ENCODE assay signal across 16 cellular contexts in the genomic region with DNA sequence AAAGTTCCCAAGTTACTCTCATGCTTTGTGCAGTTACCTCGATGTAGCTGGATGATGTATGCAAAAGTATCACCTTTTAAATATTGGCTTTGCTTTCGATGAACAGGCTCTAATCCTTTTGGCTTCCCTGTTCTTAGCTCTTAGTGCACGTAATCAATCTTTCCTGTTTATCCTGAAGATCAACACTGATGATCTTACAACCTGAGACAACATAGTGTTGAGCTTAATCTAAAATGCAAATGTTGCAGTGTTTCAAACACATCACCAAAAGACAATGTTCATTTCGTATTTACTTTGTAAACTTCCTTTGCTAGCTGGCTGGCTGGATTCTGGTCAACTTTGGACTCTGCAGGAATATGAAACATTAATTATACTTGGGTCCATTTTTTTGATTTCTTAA.
A peak's percentile ranks its signal among the peaks of the same experiment; 100 is the strongest.
DNase-seq lines count a peak whose midpoint lies in the region; ATAC-seq, FAIRE-seq and TF ChIP-seq lines count a peak whose summit lies in the region.
"Had no signal": no experiment of that assay in that cellular context is flagged by ENCODE, and none has a peak within 500 bp of the region (broad histone marks: within the 10 kb centered on the region; RNA-seq: fewer than 3 reads in every experiment).

No MANE protein-coding gene starts in this region.

- no peak for ATAC-seq in activated CD8-positive, alpha-beta T cell treated with anti-CD3 and anti-CD28 coated beads for 36 hours
- no peak for ATAC-seq in activated CD8-positive, alpha-beta T cell treated with anti-CD3 and anti-CD28 coated beads, Interleukin-2, amount 10 ng/mL, durations not matched to agents 7 days and 5 days
- ATAC-seq: GM12878, GM23338 had no signal

- H3K4me3 Mint-ChIP-seq in activated CD8-positive, alpha-beta T cell treated with anti-CD3 and anti-CD28 coated beads for 36 hours: no peak overlapping the region
- no peak overlapping the region for H3K4me3 Mint-ChIP-seq in activated CD8-positive, alpha-beta T cell treated with anti-CD3 and anti-CD28 coated beads, Interleukin-2, amount 10 ng/mL, durations not matched to agents 7 days and 5 days
- no peak overlapping the region for H3K4me3 Mint-ChIP-seq in nephron progenitor cell
- H3K4me3 Mint-ChIP-seq: CD14-positive monocyte, GM23338, IgD-negative memory B cell had no signal

- POLR2A ChIA-PET in activated CD8-positive, alpha-beta T cell treated with anti-CD3 and anti-CD28 coated beads for 36 hours (lab: Charles Lee): interaction anchor here (2.4 kb wide), 1 partner anchor 12 kb away, joined by 10 read pairs; no protein-coding TSS in a partner anchor
- POLR2A ChIA-PET in activated CD8-positive, alpha-beta T cell treated with anti-CD3 and anti-CD28 coated beads, Interleukin-2, amount 10 ng/mL, durations not matched to agents 7 days and 5 days (lab: Charles Lee): no interaction called here

- peaks cover 57% of the 10 kb centered on the region for H3K4me1 Mint-ChIP-seq in activated CD8-positive, alpha-beta T cell treated with anti-CD3 and anti-CD28 coated beads for 36 hours (ENCODE audit: low read depth)
- H3K4me1 Mint-ChIP-seq in activated CD8-positive, alpha-beta T cell treated with anti-CD3 and anti-CD28 coated beads, Interleukin-2, amount 10 ng/mL, durations not matched to agents 7 days and 5 days (ENCODE audit: low read depth): peaks cover 29% of the 10 kb centered on the region
- H3K4me1 Mint-ChIP-seq in nephron progenitor cell: peaks cover 14% of the 10 kb centered on the region
- H3K4me1 Mint-ChIP-seq: CD14-positive monocyte, IgD-negative memory B cell had no signal

- FAIRE-seq in D721Med (lab: Jason Lieb, UNC): peak; percentile 60
- FAIRE-seq: GM12878, GM18507 had no signal

- H3K27ac ChIP-seq in VCaP: peak overlapping the region; percentile 36
- H3K27ac ChIP-seq: 22Rv1 had no signal

- CTCF ChIA-PET in activated CD8-positive, alpha-beta T cell treated with anti-CD3 and anti-CD28 coated beads for 36 hours (lab: Charles Lee): interaction anchor here (1.2 kb wide), 1 partner anchor 86 kb away, joined by 4 read pairs; no protein-coding TSS in a partner anchor
- CTCF ChIA-PET in activated CD8-positive, alpha-beta T cell treated with anti-CD3 and anti-CD28 coated beads, Interleukin-2, amount 10 ng/mL, durations not matched to agents 7 days and 5 days (lab: Charles Lee): no interaction called here

- no peak for DNase-seq in activated CD8-positive, alpha-beta T cell treated with anti-CD3 and anti-CD28 coated beads for 36 hours
- no peak for DNase-seq in activated CD8-positive, alpha-beta T cell treated with anti-CD3 and anti-CD28 coated beads, Interleukin-2, amount 10 ng/mL, durations not matched to agents 7 days and 5 days
- DNase-seq in D721Med (ENCODE audit: insufficient read length, low spot score) (no peak), nephron progenitor cell (no peak), UCSD-AML1 (lab: John Stamatoyannopoulos, UW; ENCODE audit: unreplicated experiment) (no peak), GM19238 (ENCODE audit: insufficient read length, low spot score) (no peak)
- DNase-seq: DMS 273 treated with DMSO at 0.1 percent for 48 hours, DMS79, H7 had no signal

- no peak for TF ChIP-seq CTCF in activated CD8-positive, alpha-beta T cell treated with anti-CD3 and anti-CD28 coated beads for 36 hours (IDR thresholded peaks at IDR 0.05)
- TF ChIP-seq CTCF in D721Med (IDR thresholded peaks at IDR 0.05; ENCODE audit: insufficient read depth, missing control alignments): no peak
- TF ChIP-seq CTCF in VCaP (conservative IDR thresholded peaks at IDR 0.05): no peak
- TF ChIP-seq CTCF in nephron progenitor cell (IDR thresholded peaks at IDR 0.05): no peak

- H3K27me3 Mint-ChIP-seq in activated CD8-positive, alpha-beta T cell treated with anti-CD3 and anti-CD28 coated beads for 36 hours: no peaks in the 10 kb centered on the region
- no peaks in the 10 kb centered on the region for H3K27me3 Mint-ChIP-seq in activated CD8-positive, alpha-beta T cell treated with anti-CD3 and anti-CD28 coated beads, Interleukin-2, amount 10 ng/mL, durations not matched to agents 7 days and 5 days (ENCODE audit: low read depth)
- H3K27me3 Mint-ChIP-seq in nephron progenitor cell (ENCODE audit: low read depth, poor library complexity): no peaks in the 10 kb centered on the region
- H3K27me3 Mint-ChIP-seq: IgD-negative memory B cell had no signal

- peaks cover 50% of the 10 kb centered on the region for H3K36me3 Mint-ChIP-seq in activated CD8-positive, alpha-beta T cell treated with anti-CD3 and anti-CD28 coated beads for 36 hours (ENCODE audit: low read depth)
- peaks cover 70% of the 10 kb centered on the region for H3K36me3 Mint-ChIP-seq in activated CD8-positive, alpha-beta T cell treated with anti-CD3 and anti-CD28 coated beads, Interleukin-2, amount 10 ng/mL, durations not matched to agents 7 days and 5 days (ENCODE audit: low read depth)
- H3K36me3 Mint-ChIP-seq in nephron progenitor cell (ENCODE audit: low read depth): no peaks in the 10 kb centered on the region
- H3K36me3 Mint-ChIP-seq: CD14-positive monocyte, IgD-negative memory B cell had no signal

- peaks cover 15% of the 10 kb centered on the region for H3K9me3 Mint-ChIP-seq in activated CD8-positive, alpha-beta T cell treated with anti-CD3 and anti-CD28 coated beads for 36 hours
- no peaks in the 10 kb centered on the region for H3K9me3 Mint-ChIP-seq in activated CD8-positive, alpha-beta T cell treated with anti-CD3 and anti-CD28 coated beads, Interleukin-2, amount 10 ng/mL, durations not matched to agents 7 days and 5 days (ENCODE audit: insufficient read depth)
- H3K9me3 Mint-ChIP-seq in nephron progenitor cell: peaks cover 10% of the 10 kb centered on the region
- H3K9me3 Mint-ChIP-seq: IgD-negative memory B cell had no signal

- intact Hi-C loops in activated CD8-positive, alpha-beta T cell treated with anti-CD3 and anti-CD28 coated beads for 36 hours (cut with micrococcal nuclease): no loop called here

- peak overlapping the region; percentile 55 for H3K27ac Mint-ChIP-seq in activated CD8-positive, alpha-beta T cell treated with anti-CD3 and anti-CD28 coated beads for 36 hours
- H3K27ac Mint-ChIP-seq in activated CD8-positive, alpha-beta T cell treated with anti-CD3 and anti-CD28 coated beads, Interleukin-2, amount 10 ng/mL, durations not matched to agents 7 days and 5 days: no peak overlapping the region
- H3K27ac Mint-ChIP-seq in nephron progenitor cell: peak overlapping the region; percentile 62
- H3K27ac Mint-ChIP-seq: CD14-positive monocyte, IgD-negative memory B cell had no signal
